ENCODE assay signal across 13 cellular contexts in genomic region chr2:160836755-160837154, GRCh38.
DNase-seq lines count a peak whose midpoint lies in the region; ATAC-seq and TF ChIP-seq lines count a peak whose summit lies in the region.
"Had no signal": no experiment of that assay in that cellular context is flagged by ENCODE, and none has a peak within 500 bp of the region (broad histone marks: within the 10 kb centered on the region; RNA-seq: fewer than 3 reads in every experiment).

No MANE protein-coding gene starts in this region.

- no peaks in the 10 kb centered on the region for H3K36me3 Mint-ChIP-seq in progenitor cell of endocrine pancreas (ENCODE audit: insufficient read depth)
- peaks cover 4% of the 10 kb centered on the region; the same call in 1 of the 3 replicates for H3K36me3 Mint-ChIP-seq in GM23338 (ENCODE audit: low read depth)

- TF ChIP-seq CTCF in fibroblast of pulmonary artery (IDR thresholded peaks at IDR 0.05; ENCODE audit: low read length, missing control alignments) (no peak), progenitor cell of endocrine pancreas (IDR thresholded peaks at IDR 0.05; ENCODE audit: unreplicated experiment) (no peak), upper lobe of right lung (IDR thresholded peaks at IDR 0.05) (no peak), GM23338 (conservative IDR thresholded peaks at IDR 0.05; ENCODE audit: low read depth in 2 of 2) (no peak)

- H3K27ac Mint-ChIP-seq in progenitor cell of endocrine pancreas, result peak overlapping the region; percentile 26
- no peak overlapping the region for H3K27ac Mint-ChIP-seq in stimulated activated naive CD8-positive, alpha-beta T cell treated with anti-CD3 and anti-CD28 coated beads, Interleukin-15, amount 100 ng/mL, for 72 hours
- no peak overlapping the region; the same call in 1 of the 2 replicates for H3K27ac Mint-ChIP-seq in GM23338

- H3K4me3 Mint-ChIP-seq in progenitor cell of endocrine pancreas (ENCODE audit: low read depth), result no peak overlapping the region
- no peak overlapping the region for H3K4me3 Mint-ChIP-seq in stimulated activated naive CD8-positive, alpha-beta T cell treated with anti-CD3 and anti-CD28 coated beads, Interleukin-15, amount 100 ng/mL, for 72 hours
- H3K4me3 Mint-ChIP-seq in GM23338, result no peak overlapping the region

- no peaks in the 10 kb centered on the region for H4K20me1 ChIP-seq in GM23338 (replicated peaks; ENCODE audit: insufficient read depth)

- DNase-seq in ELR (ENCODE audit: low read depth), result peak; percentile 84
- peak; percentile 46 to 66 for DNase-seq in SJCRH30
- peak; percentile 87 for DNase-seq in fibroblast of pulmonary artery (ENCODE audit: low read depth)
- DNase-seq in progenitor cell of endocrine pancreas (ENCODE audit: low spot score, unreplicated experiment), result no peak
- no peak for DNase-seq in upper lobe of right lung
- no peak for DNase-seq in stimulated activated naive CD8-positive, alpha-beta T cell treated with anti-CD3 and anti-CD28 coated beads, Interleukin-15, amount 100 ng/mL, for 72 hours
- no peak for DNase-seq in NCI-H526 (lab: John Stamatoyannopoulos, UW)
- DNase-seq in GM23338 (ENCODE audit: low spot score), result no peak
- DNase-seq: effector memory CD4-positive, alpha-beta T cell; Kasumi-1; NCI-H345; nucleus accumbens; SHP77 had no signal

- no peaks in the 10 kb centered on the region for H3K9me2 ChIP-seq in GM23338 (ENCODE audit: insufficient read depth)

- H3K27me3 ChIP-seq in SJCRH30 (no peaks in the 10 kb centered on the region), upper lobe of right lung (no peaks in the 10 kb centered on the region), GM23338 (ENCODE audit: insufficient read depth) (no peaks in the 10 kb centered on the region)

- H2AFZ ChIP-seq in GM23338, result no peak overlapping the region

- H3K79me2 ChIP-seq in GM23338 (replicated peaks; ENCODE audit: insufficient read depth), result no peaks in the 10 kb centered on the region

- H3K27ac ChIP-seq in SJCRH30 (no peak overlapping the region), upper lobe of right lung (no peak overlapping the region), GM23338 (ENCODE audit: low read depth) (no peak overlapping the region)

- H3K9me3 ChIP-seq in SJCRH30 (replicated peaks), result no peaks in the 10 kb centered on the region
- H3K9me3 ChIP-seq in upper lobe of right lung, result no peaks in the 10 kb centered on the region

- H3K27me3 Mint-ChIP-seq in progenitor cell of endocrine pancreas, result no peaks in the 10 kb centered on the region
- no peaks in the 10 kb centered on the region for H3K27me3 Mint-ChIP-seq in stimulated activated naive CD8-positive, alpha-beta T cell treated with anti-CD3 and anti-CD28 coated beads, Interleukin-15, amount 100 ng/mL, for 72 hours
- peaks cover 2% of the 10 kb centered on the region for H3K27me3 Mint-ChIP-seq in GM23338 (ENCODE audit: insufficient read depth, low read depth, poor library complexity)

- H3K4me1 ChIP-seq in SJCRH30 (peaks cover 12% of the 10 kb centered on the region), upper lobe of right lung (no peaks in the 10 kb centered on the region), GM23338 (ENCODE audit: insufficient read depth) (no peaks in the 10 kb centered on the region)

- ATAC-seq in upper lobe of right lung (no peak), GM23338 (no peak)
- no peak for ATAC-seq in stimulated activated naive CD8-positive, alpha-beta T cell treated with anti-CD3 and anti-CD28 coated beads, Interleukin-15, amount 100 ng/mL, for 72 hours

- H3K4me3 ChIP-seq in SJCRH30 (no peak overlapping the region), fibroblast of pulmonary artery (replicated peaks; ENCODE audit: low read depth, low read length) (no peak overlapping the region), upper lobe of right lung (no peak overlapping the region), GM23338 (no peak overlapping the region)

- H3K4me1 Mint-ChIP-seq in progenitor cell of endocrine pancreas (ENCODE audit: low read depth) (peaks cover 10% of the 10 kb centered on the region), GM23338 (no peaks in the 10 kb centered on the region; the same call in 2 of the 3 replicates)
- no peaks in the 10 kb centered on the region for H3K4me1 Mint-ChIP-seq in stimulated activated naive CD8-positive, alpha-beta T cell treated with anti-CD3 and anti-CD28 coated beads, Interleukin-15, amount 100 ng/mL, for 72 hours

- H3K4me2 ChIP-seq in GM23338, result no peak overlapping the region

- H3F3A ChIP-seq in GM23338 (replicated peaks; ENCODE audit: low read depth), result no peaks in the 10 kb centered on the region

- H3K9me3 Mint-ChIP-seq in progenitor cell of endocrine pancreas (ENCODE audit: low read depth), result peaks cover 2% of the 10 kb centered on the region
- peaks cover 0 to 6% of the 10 kb centered on the region in 2 donors for H3K9me3 Mint-ChIP-seq in stimulated activated naive CD8-positive, alpha-beta T cell treated with anti-CD3 and anti-CD28 coated beads, Interleukin-15, amount 100 ng/mL, for 72 hours
- no peaks in the 10 kb centered on the region for H3K9me3 Mint-ChIP-seq in GM23338

- H3K36me3 ChIP-seq in SJCRH30, result no peaks in the 10 kb centered on the region
- H3K36me3 ChIP-seq in upper lobe of right lung, result no peaks in the 10 kb centered on the region
- no peaks in the 10 kb centered on the region for H3K36me3 ChIP-seq in GM23338 (ENCODE audit: insufficient read depth)

- intact Hi-C loops in upper lobe of right lung (cut with DNase I), result no loop called here

TF ChIP-seq in GM23338, 12 proteins besides CTCF, POLR2A, EP300 and RAD21 (continues in another document):
- TF ChIP-seq STAT1 (IDR thresholded peaks at IDR 0.05; ENCODE audit: unreplicated experiment) (no peak), JUNB (IDR thresholded peaks at IDR 0.05; ENCODE audit: unreplicated experiment) (no peak), EZH2 (IDR thresholded peaks at IDR 0.05; ENCODE audit: low read depth, unreplicated experiment) (no peak), ZNF462 (CRISPR knock-in tag; IDR thresholded peaks at IDR 0.05) (no peak), ZNF114 (CRISPR knock-in tag; IDR thresholded peaks at IDR 0.05) (no peak)

Comparison
In these comparisons a context has a peak if more than half of its experiments do, and no peak if none do; other contexts are left out.
1. DNase-seq: peak in ELR (single experiment), SJCRH30 (2 of 2) and fibroblast of pulmonary artery (single experiment); none in progenitor cell of endocrine pancreas (single experiment), upper lobe of right lung (single experiment), stimulated activated naive CD8-positive, alpha-beta T cell treated with anti-CD3 and anti-CD28 coated beads, Interleukin-15, amount 100 ng/mL, for 72 hours (0 of 2), NCI-H526 (0 of 2) and GM23338 (single experiment).